12 cellular contexts compared by ENCODE assay signal in genomic region chr10:2980791-2981360, GRCh38.
A peak's percentile ranks its signal among the peaks of the same experiment; 100 is the strongest.
DNase-seq lines count a peak whose midpoint lies in the region; ATAC-seq and TF ChIP-seq lines count a peak whose summit lies in the region.
"Had no signal": no experiment of that assay in that cellular context is flagged by ENCODE, and none has a peak within 500 bp of the region (broad histone marks: within the 10 kb centered on the region; RNA-seq: fewer than 3 reads in every experiment).

No MANE protein-coding gene starts in this region.

- H3K9ac ChIP-seq in HCT116 (ENCODE audit: low read length), result no peak overlapping the region
- H3K9ac ChIP-seq: BLaER1 treated with 17β-estradiol and CSF1 and Interleukin-3, amounts not matched to agents 10 nM and 100 nM had no signal

- WGBS in psoas muscle, 3 donors, result 76 to 87% (median 81%) methylated on average over 10 of the region's 10 CpGs

- H3K9me3 ChIP-seq in HCT116 (ENCODE audit: control insufficient read depth in 1 of 2, insufficient read depth in 1 of 2, low read depth in 1 of 2, low read length in 2 of 2) (no peaks in the 10 kb centered on the region), SJSA1 (replicated peaks) (peaks cover under 1% of the 10 kb centered on the region; the same call in 1 of the 2 replicates), psoas muscle (no peaks in the 10 kb centered on the region)
- H3K9me3 ChIP-seq: BLaER1 treated with 17β-estradiol and CSF1 and Interleukin-3, amounts not matched to agents 10 nM and 100 nM; stomach had no signal

- no peak for TF ChIP-seq POLR2A in HCT116 (IDR thresholded peaks at IDR 0.05; ENCODE audit: borderline replicate concordance, extremely low read depth, insufficient read depth, insufficient read length)

- no peak overlapping the region for H3K4me3 ChIP-seq in HCT116 (replicated peaks in 1 of 2; ENCODE audit: low read depth in 1 of 2, low read length in 2 of 2)
- peak overlapping the region; percentile 32 for H3K4me3 ChIP-seq in SJSA1
- H3K4me3 ChIP-seq in psoas muscle, result no peak overlapping the region
- H3K4me3 ChIP-seq: BLaER1 treated with 17β-estradiol and CSF1 and Interleukin-3, amounts not matched to agents 10 nM and 100 nM; stomach had no signal

- H2AFZ ChIP-seq in HCT116 (ENCODE audit: low read depth, low read length, poor library complexity, severe bottlenecking), result peak overlapping the region; percentile 32

- BruUV-seq in HCT116 (replicated peaks; lab: Mats Ljungman, UMichigan), result no TSS peak

- TF ChIP-seq RAD21 in HCT116 (IDR thresholded peaks at IDR 0.05; ENCODE audit: low read depth), result no peak

- H3K27ac ChIP-seq in HCT116 (ENCODE audit: low read depth, low read length), result no peak overlapping the region
- H3K27ac ChIP-seq in SJSA1, result peak overlapping the region; percentile 94
- no peak overlapping the region for H3K27ac ChIP-seq in psoas muscle
- H3K27ac ChIP-seq: BLaER1 treated with 17β-estradiol and CSF1 and Interleukin-3, amounts not matched to agents 10 nM and 100 nM; stomach had no signal

- TF ChIP-seq CTCF in HCT116 (IDR thresholded peaks at IDR 0.05 in 2 of 3, conservative IDR thresholded peaks at IDR 0.05 in 1 of 3; ENCODE audit: borderline replicate concordance in 1 of 3, insufficient read depth in 1 of 3, low read depth in 2 of 3, low read length in 2 of 3), result no peak
- TF ChIP-seq CTCF in psoas muscle (IDR thresholded peaks at IDR 0.05), result no peak

- H3K9me2 ChIP-seq in HCT116 (ENCODE audit: insufficient read depth), result no peaks in the 10 kb centered on the region

- H3K4me2 ChIP-seq in HCT116 (ENCODE audit: low read length), result peak overlapping the region; percentile 32

- H3K4me1 ChIP-seq in HCT116 (ENCODE audit: control insufficient read depth in 1 of 2, insufficient read depth in 2 of 2, low read length in 2 of 2) (peaks cover 7 to 24% of the 10 kb centered on the region in 2 experiments), SJSA1 (replicated peaks) (peaks cover 49% of the 10 kb centered on the region), psoas muscle (no peaks in the 10 kb centered on the region)

- DNase-seq in Daoy (ENCODE audit: low read depth) (peak; percentile 54), HCT116 (ENCODE audit: low read depth, low spot score) (no peak), SJSA1 (ENCODE audit: low read depth in 1 of 2, low spot score in 2 of 2) (peak; percentile 94 to 98), islet precursor cell (peak; percentile 81), psoas muscle (no peak), mucosa of gallbladder (ENCODE audit: low spot score) (no peak), DMS53 treated with DMSO at 0.1 percent for 48 hours (lab: John Stamatoyannopoulos, UW; ENCODE audit: unreplicated experiment) (no peak)
- DNase-seq in activated naive CD4-positive, alpha-beta T cell treated with Interleukin-2 at 50 U/mL for 16 hours, result no peak
- DNase-seq: activated T-cell treated with anti-CD3 and anti-CD28 coated beads, Interleukin-2, amount 50 U/mL, for 4 hours; NCI-H2081; stomach had no signal

- no peaks in the 10 kb centered on the region for H4K20me1 ChIP-seq in HCT116 (ENCODE audit: insufficient read depth)
- H4K20me1 ChIP-seq: BLaER1 treated with 17β-estradiol and CSF1 and Interleukin-3, amounts not matched to agents 10 nM and 100 nM had no signal

- POLR2A ChIA-PET in HCT116 (lab: Charles Lee), result no interaction called here

- no peaks in the 10 kb centered on the region for H3K79me2 ChIP-seq in HCT116 (ENCODE audit: insufficient read depth, low read length)

- CTCF ChIA-PET in HCT116 (lab: Charles Lee), result no interaction called here

- intact Hi-C loops in HCT116 (cut with micrococcal nuclease) (no loop called here), psoas muscle (cut with DNase I) (no loop called here)

- H3K27me3 ChIP-seq in HCT116 (ENCODE audit: insufficient read depth, low read length) (no peaks in the 10 kb centered on the region), SJSA1 (replicated peaks) (no peaks in the 10 kb centered on the region), psoas muscle (ENCODE audit: insufficient read depth in 3 of 3, low read length in 2 of 3) (peaks cover 0 to 8% (median 2%) of the 10 kb centered on the region in 3 donors)

- RAD21 ChIA-PET in HCT116 (lab: Charles Lee; ENCODE audit: low non-redundant PET in 1 of 2, low total read pairs in 2 of 2, uncharacterized antibody in 2 of 2, unreplicated experiment in 2 of 2), result no interaction called here

- H3K36me3 ChIP-seq in HCT116 (ENCODE audit: control insufficient read depth in 1 of 2, insufficient read depth in 2 of 2, low read length in 2 of 2) (no peaks in the 10 kb centered on the region), SJSA1 (no peaks in the 10 kb centered on the region), psoas muscle (ENCODE audit: insufficient read depth in 1 of 2, low read depth in 1 of 2) (no peaks in the 10 kb centered on the region)
- H3K36me3 ChIP-seq: BLaER1 treated with 17β-estradiol and CSF1 and Interleukin-3, amounts not matched to agents 10 nM and 100 nM; stomach had no signal

- no peak; the same call in 1 of the 2 replicates for ATAC-seq in HCT116
- ATAC-seq in psoas muscle, result no peak
- ATAC-seq: activated T-cell treated with anti-CD3 and anti-CD28 coated beads, Interleukin-2, amount 50 U/mL, for 4 hours had no signal

TF ChIP-seq in HCT116, 20 proteins besides CTCF, POLR2A, EP300 and RAD21:
- TF ChIP-seq FOSL1 (IDR thresholded peaks at IDR 0.05; ENCODE audit: low read depth), result peak; percentile 30; the same call in 1 of the 2 replicates
- TF ChIP-seq ELF1 (IDR thresholded peaks at IDR 0.05; ENCODE audit: borderline replicate concordance, low read depth), result no peak

Comparison
In these comparisons a context has a peak if more than half of its experiments do, and no peak if none do; other contexts are left out.
1. DNase-seq: peak in Daoy (single experiment), SJSA1 (2 of 2) and islet precursor cell (single experiment); none in HCT116 (single experiment), activated naive CD4-positive, alpha-beta T cell treated with Interleukin-2 at 50 U/mL for 16 hours (single experiment), psoas muscle (0 of 2), mucosa of gallbladder (single experiment) and DMS53 treated with DMSO at 0.1 percent for 48 hours (single experiment).